8 cellular contexts compared by ENCODE assay signal in genomic region chr1:156504821-156505678, GRCh38. TPM values are rescaled to one million over a fixed set of nuclear protein-coding genes. Genes with fewer than 3 reads are reported as not detected.
DNase-seq lines count a peak whose midpoint lies in the region; ATAC-seq, FAIRE-seq and TF ChIP-seq lines count a peak whose summit lies in the region.

No MANE protein-coding gene starts in this region.

- H3K4me3 ChIP-seq in bronchial epithelial cell (ENCODE audit: low read depth, low read length) (peak overlapping the region; percentile 30), small intestine (ENCODE audit: low read depth in 1 of 2, low read length in 2 of 2) (peak overlapping the region in 1 of 2 donors; percentile 44)

- peak overlapping the region; percentile 95 for H3K27ac Mint-ChIP-seq in WTC11

- FAIRE-seq in bronchial epithelial cell (lab: Jason Lieb, UNC) (no peak), small intestine (lab: Jason Lieb, UNC) (no peak)

- DNase-seq in NCI-H2227 treated with DMSO at 0.1 percent for 48 hours (lab: John Stamatoyannopoulos, UW), result peak; percentile 97
- DNase-seq in WTC11 (ENCODE audit: low spot score), result peak; percentile 97
- peak; percentile 95 for DNase-seq in bronchial epithelial cell (ENCODE audit: low read depth)
- DNase-seq in iPS-NIHi7 (ENCODE audit: extremely low spot score), result peak; percentile 94
- DNase-seq in small intestine, result peak; percentile 99
- no peak for DNase-seq in cortex of kidney (lab: John Stamatoyannopoulos, UW)

- peaks cover 54% of the 10 kb centered on the region for H3K4me1 Mint-ChIP-seq in WTC11

- H3K4me3 Mint-ChIP-seq in WTC11, result peak overlapping the region; percentile 60

- H3K27me3 ChIP-seq in bronchial epithelial cell (ENCODE audit: control insufficient read depth, insufficient read depth, low read length) (no peaks in the 10 kb centered on the region), small intestine (ENCODE audit: control insufficient read depth in 2 of 2, insufficient read depth in 2 of 2, low read length in 2 of 2) (no peaks in the 10 kb centered on the region)

- ATAC-seq in GM18520 (IDR thresholded peaks at IDR 0.05; ENCODE audit: unreplicated experiment), result peak; percentile 23
- peak; percentile 30 for ATAC-seq in HG03135 (IDR thresholded peaks at IDR 0.05; ENCODE audit: unreplicated experiment)
- ATAC-seq in WTC11, result peak; percentile 11

- CTCF ChIA-PET in WTC11 (lab: Charles Lee), result interaction anchor here (0.6 to 6.4 kb wide), 14 partner anchors 14 to 384 kb away, joined by 3 to 142 read pairs (median 4); partner anchors contain the start of genes NAXE and RHBG

- POLR2A ChIA-PET in WTC11 (lab: Charles Lee), result interaction anchor here (0.5 to 3.1 kb wide), 14 partner anchors 9 to 149 kb away, joined by 3 to 19 read pairs (median 4); partner anchors contain the start of gene NAXE

- peak overlapping the region; percentile 99 for H3K27ac ChIP-seq in small intestine (ENCODE audit: low read depth in 1 of 2, low read length in 1 of 2)

- H3K9me3 ChIP-seq in small intestine (ENCODE audit: control insufficient read depth, low read depth), result no peaks in the 10 kb centered on the region

- no peak for TF ChIP-seq CTCF in WTC11 (IDR thresholded peaks at IDR 0.05)
- no peak for TF ChIP-seq CTCF in bronchial epithelial cell (IDR thresholded peaks at IDR 0.05; ENCODE audit: insufficient read depth, low read length, severe bottlenecking)

- WGBS in small intestine, 3 donors, result 3 to 5% (median 4%) methylated on average over 41 to 45 of the region's 45 CpGs

- peaks cover 9 to 13% of the 10 kb centered on the region in 2 donors for H3K4me1 ChIP-seq in small intestine (ENCODE audit: control insufficient read depth in 2 of 2, insufficient read depth in 1 of 2, low read depth in 1 of 2, low read length in 1 of 2)

- no peaks in the 10 kb centered on the region for H3K36me3 Mint-ChIP-seq in WTC11

- H3K27me3 Mint-ChIP-seq in WTC11 (ENCODE audit: low read depth), result peaks cover 17% of the 10 kb centered on the region

- H3K36me3 ChIP-seq in bronchial epithelial cell (ENCODE audit: control insufficient read depth, insufficient read depth, low read length), result no peaks in the 10 kb centered on the region
- no peaks in the 10 kb centered on the region for H3K36me3 ChIP-seq in small intestine (ENCODE audit: control insufficient read depth in 2 of 2, insufficient read depth in 2 of 2, low read length in 2 of 2)

- no peaks in the 10 kb centered on the region for H3K9me3 Mint-ChIP-seq in WTC11

TF ChIP-seq in WTC11, 78 proteins besides CTCF, POLR2A, EP300 and RAD21 (continues in another document):
- TF ChIP-seq ZNF232 (CRISPR knock-in tag; IDR thresholded peaks at IDR 0.05) (no peak), TCF7 (CRISPR knock-in tag; IDR thresholded peaks at IDR 0.05; ENCODE audit: low read depth) (no peak), ATF3 (CRISPR knock-in tag; conservative IDR thresholded peaks at IDR 0.05) (no peak), STAT6 (CRISPR knock-in tag; conservative IDR thresholded peaks at IDR 0.05; ENCODE audit: low read depth) (no peak), FOXJ3 (CRISPR knock-in tag; IDR thresholded peaks at IDR 0.05; ENCODE audit: borderline replicate concordance) (0 out of 2 replicates have a peak, but pooled peaks have one; percentile 29), TEAD4 (CRISPR knock-in tag; IDR thresholded peaks at IDR 0.05) (0 out of 2 replicates have a peak, but pooled peaks have one; percentile 56), ELF4 (CRISPR knock-in tag; IDR thresholded peaks at IDR 0.05; ENCODE audit: low read depth) (no peak), E2F4 (CRISPR knock-in tag; IDR thresholded peaks at IDR 0.05; ENCODE audit: borderline replicate concordance, low read depth) (no peak), IRF2 (CRISPR knock-in tag; IDR thresholded peaks at IDR 0.05; ENCODE audit: borderline replicate concordance, low read depth) (no peak), AFF4 (CRISPR knock-in tag; IDR thresholded peaks at IDR 0.05; ENCODE audit: borderline replicate concordance) (no peak; the same call in 1 of the 2 replicates), ESRRA (CRISPR knock-in tag; IDR thresholded peaks at IDR 0.05; ENCODE audit: borderline replicate concordance) (no peak), NR3C1 (CRISPR knock-in tag; conservative IDR thresholded peaks at IDR 0.05; ENCODE audit: low read depth) (no peak), NFYB (CRISPR knock-in tag; conservative IDR thresholded peaks at IDR 0.05; ENCODE audit: low read depth) (peak; percentile 76), FOXP1 (CRISPR knock-in tag; IDR thresholded peaks at IDR 0.05; ENCODE audit: borderline replicate concordance) (peak; percentile 53; the same call in 1 of the 2 replicates), ZNF317 (CRISPR knock-in tag; IDR thresholded peaks at IDR 0.05; ENCODE audit: borderline replicate concordance, low read depth) (no peak), GTF2I (CRISPR knock-in tag; conservative IDR thresholded peaks at IDR 0.05) (no peak)

RNA-seq across cellular contexts. Expression of gene MEF2D, which starts 4.5 kb away (rescaled TPM):
- total RNA-seq in WTC11 (2021), result 20.6 to 24.1 TPM (median 24.0 TPM) in 3 replicates
- 1.3 and 4.9 TPM in 2 replicates for total RNA-seq in bronchial epithelial cell
- polyA plus RNA-seq in small intestine, result 10 to 100 TPM in 1 of 3 donors, 1 to 10 TPM in 2; 5.8 to 16.8 (median 9.2) TPM
